ENCODE assay signal across 2 cellular contexts in the genomic region with DNA sequence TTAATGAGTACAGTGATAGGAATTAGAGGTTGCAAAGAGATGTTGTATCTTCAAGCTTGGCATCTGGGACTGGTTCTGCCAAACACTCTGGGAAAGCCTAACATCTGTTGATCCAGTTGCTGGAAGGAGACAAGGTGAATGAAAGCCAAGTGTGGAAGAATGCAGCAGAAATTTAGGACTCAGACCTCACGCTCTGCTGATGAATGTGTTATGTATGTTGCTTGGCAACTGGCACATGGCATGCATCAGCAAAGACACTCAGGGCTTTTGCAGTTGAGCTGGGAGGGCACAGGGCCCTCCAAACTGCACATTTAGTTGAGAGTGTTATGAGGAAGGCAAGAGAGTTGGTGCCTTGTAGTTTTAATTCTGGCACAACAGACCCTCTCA.
A peak's percentile ranks its signal among the peaks of the same experiment; 100 is the strongest.
TF ChIP-seq lines count a peak whose summit lies in the region.

No MANE protein-coding gene starts in this region.

TF ChIP-seq in IMR-90, 13 proteins besides CTCF, POLR2A, EP300 and RAD21:
- TF ChIP-seq, protein P1, sequence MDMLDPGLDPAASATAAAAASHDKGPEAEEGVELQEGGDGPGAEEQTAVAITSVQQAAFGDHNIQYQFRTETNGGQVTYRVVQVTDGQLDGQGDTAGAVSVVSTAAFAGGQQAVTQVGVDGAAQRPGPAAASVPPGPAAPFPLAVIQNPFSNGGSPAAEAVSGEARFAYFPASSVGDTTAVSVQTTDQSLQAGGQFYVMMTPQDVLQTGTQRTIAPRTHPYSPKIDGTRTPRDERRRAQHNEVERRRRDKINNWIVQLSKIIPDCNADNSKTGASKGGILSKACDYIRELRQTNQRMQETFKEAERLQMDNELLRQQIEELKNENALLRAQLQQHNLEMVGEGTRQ (IDR thresholded peaks at IDR 0.05; ENCODE audit: low read depth, low read length) = peak; percentile 67
- no peak for TF ChIP-seq RCOR1 (IDR thresholded peaks at IDR 0.05; ENCODE audit: insufficient replicate concordance, low read length)
- TF ChIP-seq MAZ (IDR thresholded peaks at IDR 0.05; ENCODE audit: borderline replicate concordance, low read depth, low read length) = no peak
- 0 out of 2 replicates have a peak, but pooled peaks have one; percentile 26 for TF ChIP-seq MXI1 (IDR thresholded peaks at IDR 0.05; ENCODE audit: borderline replicate concordance, low read depth, low read length)
- TF ChIP-seq CEBPB (IDR thresholded peaks at IDR 0.05; ENCODE audit: low read depth, low read length) = no peak
- TF ChIP-seq MAFK (IDR thresholded peaks at IDR 0.05; ENCODE audit: low read depth, low read length) = peak; percentile 37; the same call in 1 of the 2 replicates
- 0 out of 2 replicates have a peak, but pooled peaks have one; percentile 5 for TF ChIP-seq NFE2L2 (IDR thresholded peaks at IDR 0.05; ENCODE audit: low read depth, low read length)
- no peak for TF ChIP-seq RFX5 (IDR thresholded peaks at IDR 0.05; ENCODE audit: low read depth, low read length)
- TF ChIP-seq FOS (IDR thresholded peaks at IDR 0.05; ENCODE audit: low read depth, low read length) = no peak
- TF ChIP-seq BHLHE40 (IDR thresholded peaks at IDR 0.05; ENCODE audit: low read depth, low read length) = peak; percentile 60; the same call in 1 of the 2 replicates

TF ChIP-seq in endothelial cell of umbilical vein, 7 proteins besides CTCF, POLR2A, EP300 and RAD21:
- TF ChIP-seq JUN (IDR thresholded peaks at IDR 0.05; ENCODE audit: borderline replicate concordance, insufficient read depth, insufficient read length, low read depth) = no peak
- no peak for TF ChIP-seq EZH2 (IDR thresholded peaks at IDR 0.05; ENCODE audit: borderline replicate concordance, low read depth, low read length, severe bottlenecking)
- no peak for TF ChIP-seq GATA2 (IDR thresholded peaks at IDR 0.05; ENCODE audit: insufficient read depth, insufficient read length, low read depth, low read length)
- TF ChIP-seq, protein P2, sequence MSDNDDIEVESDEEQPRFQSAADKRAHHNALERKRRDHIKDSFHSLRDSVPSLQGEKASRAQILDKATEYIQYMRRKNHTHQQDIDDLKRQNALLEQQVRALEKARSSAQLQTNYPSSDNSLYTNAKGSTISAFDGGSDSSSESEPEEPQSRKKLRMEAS (IDR thresholded peaks at IDR 0.05; ENCODE audit: insufficient read depth, insufficient read length) = no peak
- no peak for TF ChIP-seq POLR2AphosphoS5 (IDR thresholded peaks at IDR 0.05; ENCODE audit: insufficient read depth, low read depth, low read length)
- no peak for TF ChIP-seq FOS (IDR thresholded peaks at IDR 0.05; ENCODE audit: borderline replicate concordance, insufficient read depth, low read length)
- TF ChIP-seq MYC (IDR thresholded peaks at IDR 0.05; ENCODE audit: low read depth, low read length) = no peak
